ENCODE assay signal across 8 cellular contexts in genomic region chr16:67109407-67110135, GRCh38. TPM values are rescaled to one million over a fixed set of nuclear protein-coding genes. Genes with fewer than 3 reads are reported as not detected.
DNase-seq lines count a peak whose midpoint lies in the region; ATAC-seq and TF ChIP-seq lines count a peak whose summit lies in the region.

Gene PHAF1 (plus strand): TSS chr16:67109941. CDS start chr16:67110176, 235 bp downstream.

- H3K27ac Mint-ChIP-seq in activated T-helper 17 cell treated with anti-CD3 and anti-CD28 coated beads, Interleukin-2, amount 50 U/mL, for 72 hours = peak within 1 kb of the TSS; percentile 88
- peak within 1 kb of the TSS; percentile 81 to 95 (median 87) for H3K27ac Mint-ChIP-seq in naive thymus-derived CD4-positive, alpha-beta T cell
- peak within 1 kb of the TSS; percentile 84 for H3K27ac Mint-ChIP-seq in stimulated activated memory B cell treated with anti-CD40 and anti-IgM and Interleukin-4, amounts not matched to agents 10 μg/mL and 1 μg/mL and 100 μg/mL, for 72 hours

- H3K27ac ChIP-seq in DOHH2 (ENCODE audit: low read depth, low read length) = peak within 1 kb of the TSS; percentile 10
- peak within 1 kb of the TSS; percentile 63 for H3K27ac ChIP-seq in GM23248
- H3K27ac ChIP-seq in fibroblast of lung (ENCODE audit: insufficient read depth, low read length) = peak within 1 kb of the TSS; percentile 65
- peak within 1 kb of the TSS; percentile 78 for H3K27ac ChIP-seq in naive thymus-derived CD4-positive, alpha-beta T cell (ENCODE audit: low read depth, low read length)

- POLR2A ChIA-PET in naive thymus-derived CD4-positive, alpha-beta T cell (lab: Charles Lee) = interaction anchor here (0.6 to 1.0 kb wide), 3 partner anchors 46 to 81 kb away, joined by 3 read pairs; partner anchors contain the start of gene HSF4

- CTCF ChIA-PET in naive thymus-derived CD4-positive, alpha-beta T cell (lab: Charles Lee) = interaction anchor here (1.1 kb wide), 1 partner anchor 131 kb away, joined by 3 read pairs; no protein-coding TSS in a partner anchor

- 1 to 2% methylated on average over 54 to 62 of the region's 63 CpGs for WGBS in GM23248 (ENCODE audit: low coverage in 1 of 2, low lambda C conversion rate in 2 of 2, missing lambda C conversion rate in 2 of 2), 2 experiments

- no peaks in the 10 kb centered on the region for H3K27me3 ChIP-seq in DOHH2 (ENCODE audit: control insufficient read depth, low read length)
- H3K27me3 ChIP-seq in GM23248 (replicated peaks; ENCODE audit: insufficient read depth) = no peaks in the 10 kb centered on the region
- no peaks in the 10 kb centered on the region for H3K27me3 ChIP-seq in fibroblast of lung (ENCODE audit: control insufficient read depth, insufficient read depth, low read length)
- H3K27me3 ChIP-seq in naive thymus-derived CD4-positive, alpha-beta T cell (ENCODE audit: control insufficient read depth in 2 of 2, insufficient read depth in 2 of 2, low read length in 2 of 2) = no peaks in the 10 kb centered on the region

- peak within 1 kb of the TSS; percentile 94 for H3K4me3 Mint-ChIP-seq in activated T-helper 17 cell treated with anti-CD3 and anti-CD28 coated beads, Interleukin-2, amount 50 U/mL, for 72 hours
- peak within 1 kb of the TSS; percentile 91 to 96 (median 94) for H3K4me3 Mint-ChIP-seq in naive thymus-derived CD4-positive, alpha-beta T cell
- peak within 1 kb of the TSS; percentile 86 for H3K4me3 Mint-ChIP-seq in stimulated activated memory B cell treated with anti-CD40 and anti-IgM and Interleukin-4, amounts not matched to agents 10 μg/mL and 1 μg/mL and 100 μg/mL, for 72 hours

- no peaks in the 10 kb centered on the region; the same call in 1 of the 2 replicates for H4K20me1 ChIP-seq in DOHH2 (ENCODE audit: control insufficient read depth, insufficient read depth, low read depth, low read length)
- no peaks in the 10 kb centered on the region for H4K20me1 ChIP-seq in GM23248 (ENCODE audit: insufficient read depth)
- H4K20me1 ChIP-seq in fibroblast of lung (ENCODE audit: control insufficient read depth, extremely low read depth, insufficient read depth, low read length) = no peaks in the 10 kb centered on the region

- H3K9me3 ChIP-seq in DOHH2 (ENCODE audit: control insufficient read depth, insufficient read depth, low read length) = no peaks in the 10 kb centered on the region
- H3K9me3 ChIP-seq in GM23248 (ENCODE audit: low read depth) = no peaks in the 10 kb centered on the region
- no peaks in the 10 kb centered on the region for H3K9me3 ChIP-seq in fibroblast of lung (ENCODE audit: control insufficient read depth, insufficient read depth, low read depth, low read length)
- no peaks in the 10 kb centered on the region for H3K9me3 ChIP-seq in naive thymus-derived CD4-positive, alpha-beta T cell (ENCODE audit: control insufficient read depth in 2 of 3, low read length in 3 of 3)

- TF ChIP-seq CTCF in DOHH2 (IDR thresholded peaks at IDR 0.05; ENCODE audit: low read depth, low read length, poor library complexity, severe bottlenecking) (no peak), fibroblast of lung (conservative IDR thresholded peaks at IDR 0.05 in 1 of 2, IDR thresholded peaks at IDR 0.05 in 1 of 2; ENCODE audit: low read depth in 1 of 2, low read length in 2 of 2) (no peak)

- no peaks in the 10 kb centered on the region for H3K27me3 Mint-ChIP-seq in activated T-helper 17 cell treated with anti-CD3 and anti-CD28 coated beads, Interleukin-2, amount 50 U/mL, for 72 hours
- no peaks in the 10 kb centered on the region for H3K27me3 Mint-ChIP-seq in naive thymus-derived CD4-positive, alpha-beta T cell
- no peaks in the 10 kb centered on the region for H3K27me3 Mint-ChIP-seq in stimulated activated memory B cell treated with anti-CD40 and anti-IgM and Interleukin-4, amounts not matched to agents 10 μg/mL and 1 μg/mL and 100 μg/mL, for 72 hours

- peaks cover 19% of the 10 kb centered on the region for H3K36me3 Mint-ChIP-seq in activated T-helper 17 cell treated with anti-CD3 and anti-CD28 coated beads, Interleukin-2, amount 50 U/mL, for 72 hours (ENCODE audit: low read depth)
- H3K36me3 Mint-ChIP-seq in naive thymus-derived CD4-positive, alpha-beta T cell = peaks cover 0 to 4% (median 0%) of the 10 kb centered on the region in 5 donors
- H3K36me3 Mint-ChIP-seq in stimulated activated memory B cell treated with anti-CD40 and anti-IgM and Interleukin-4, amounts not matched to agents 10 μg/mL and 1 μg/mL and 100 μg/mL, for 72 hours = peaks cover 7% of the 10 kb centered on the region

- H3K4me2 ChIP-seq in DOHH2 (ENCODE audit: low read length) (peak within 1 kb of the TSS; percentile 72), GM23248 (ENCODE audit: unreplicated experiment) (peak within 1 kb of the TSS; percentile 85), fibroblast of lung (ENCODE audit: extremely low read depth, insufficient read depth, low read length) (peak within 1 kb of the TSS; percentile 93)

- H3K79me2 ChIP-seq in DOHH2 (ENCODE audit: control insufficient read depth, low read length) (peaks cover 42% of the 10 kb centered on the region), GM23248 (ENCODE audit: insufficient read depth) (peaks cover 47% of the 10 kb centered on the region), fibroblast of lung (ENCODE audit: control insufficient read depth, insufficient read depth, low read length) (peaks cover 36% of the 10 kb centered on the region)

- H3K4me3 ChIP-seq in DOHH2 (ENCODE audit: low read length) (peak within 1 kb of the TSS; percentile 90), GM23248 (peak within 1 kb of the TSS; percentile 92), fibroblast of lung (replicated peaks in 1 of 4; ENCODE audit: control extremely low read depth in 1 of 4, insufficient read depth in 1 of 4, low read depth in 3 of 4, low read length in 4 of 4) (peak within 1 kb of the TSS; percentile 76 to 99 (median 93))
- peak within 1 kb of the TSS; percentile 91 for H3K4me3 ChIP-seq in naive thymus-derived CD4-positive, alpha-beta T cell (ENCODE audit: low read length)

- in situ Hi-C loops in GM23248 (cut with MboI) = no loop called here

- H2AFZ ChIP-seq in GM23248 = peak within 1 kb of the TSS; percentile 91
- peak within 1 kb of the TSS; percentile 96 for H2AFZ ChIP-seq in fibroblast of lung (ENCODE audit: low read length)

- intact Hi-C loops in naive thymus-derived CD4-positive, alpha-beta T cell (cut with micrococcal nuclease) = loop anchor here (1.0 to 2.0 kb wide), 12 partner anchors 41 to 175 kb away; partner anchors contain the start of genes B3GNT9 (in 1 of the 2), CBFB (in 1 of the 2), CIAO2B (in 1 of the 2) and FBXL8 (in 1 of the 2)

- H3K4me1 Mint-ChIP-seq in activated T-helper 17 cell treated with anti-CD3 and anti-CD28 coated beads, Interleukin-2, amount 50 U/mL, for 72 hours = peaks cover 3% of the 10 kb centered on the region
- H3K4me1 Mint-ChIP-seq in naive thymus-derived CD4-positive, alpha-beta T cell = peaks cover 19 to 43% (median 31%) of the 10 kb centered on the region in 7 donors
- H3K4me1 Mint-ChIP-seq in stimulated activated memory B cell treated with anti-CD40 and anti-IgM and Interleukin-4, amounts not matched to agents 10 μg/mL and 1 μg/mL and 100 μg/mL, for 72 hours = peaks cover 50% of the 10 kb centered on the region

- peak within 1 kb of the TSS; percentile 79 for H3K9ac ChIP-seq in GM23248
- H3K9ac ChIP-seq in fibroblast of lung (ENCODE audit: insufficient read depth, low read length) = peak within 1 kb of the TSS; percentile 67

- ATAC-seq in activated T-helper 17 cell treated with anti-CD3 and anti-CD28 coated beads, Interleukin-2, amount 50 U/mL, for 72 hours (replicated peaks) = peak; percentile 94
- ATAC-seq in naive thymus-derived CD4-positive, alpha-beta T cell = peak; percentile 95
- ATAC-seq in stimulated activated memory B cell treated with anti-CD40 and anti-IgM and Interleukin-4, amounts not matched to agents 10 μg/mL and 1 μg/mL and 100 μg/mL, for 72 hours = peak; percentile 95

- H3K9me3 Mint-ChIP-seq in activated T-helper 17 cell treated with anti-CD3 and anti-CD28 coated beads, Interleukin-2, amount 50 U/mL, for 72 hours = no peaks in the 10 kb centered on the region
- H3K9me3 Mint-ChIP-seq in naive thymus-derived CD4-positive, alpha-beta T cell = peaks cover 0 to 2% (median 0%) of the 10 kb centered on the region in 11 donors
- H3K9me3 Mint-ChIP-seq in stimulated activated memory B cell treated with anti-CD40 and anti-IgM and Interleukin-4, amounts not matched to agents 10 μg/mL and 1 μg/mL and 100 μg/mL, for 72 hours = no peaks in the 10 kb centered on the region

- H3K36me3 ChIP-seq in DOHH2 (ENCODE audit: control insufficient read depth, low read length) (no peaks in the 10 kb centered on the region), GM23248 (ENCODE audit: low read depth) (no peaks in the 10 kb centered on the region), fibroblast of lung (ENCODE audit: control insufficient read depth, insufficient read depth, low read length) (no peaks in the 10 kb centered on the region)
- peaks cover 0 to 4% (median 0%) of the 10 kb centered on the region in 3 experiments for H3K36me3 ChIP-seq in naive thymus-derived CD4-positive, alpha-beta T cell (ENCODE audit: control insufficient read depth in 2 of 3, insufficient read depth in 3 of 3, low read length in 3 of 3)

- H3K9me2 ChIP-seq in DOHH2 (replicated peaks; ENCODE audit: control insufficient read depth, low read length) (no peaks in the 10 kb centered on the region), GM23248 (ENCODE audit: insufficient read depth) (no peaks in the 10 kb centered on the region)

- peaks cover 11% of the 10 kb centered on the region; the same call in 1 of the 2 replicates for H3F3A ChIP-seq in DOHH2 (ENCODE audit: control insufficient read depth, insufficient read depth)
- peaks cover 24% of the 10 kb centered on the region for H3F3A ChIP-seq in GM23248 (ENCODE audit: insufficient read depth)

- H3K4me1 ChIP-seq in DOHH2 (ENCODE audit: control insufficient read depth, low read length) (peaks cover 19% of the 10 kb centered on the region), GM23248 (ENCODE audit: insufficient read depth) (peaks cover 15% of the 10 kb centered on the region), fibroblast of lung (ENCODE audit: control insufficient read depth, extremely low read depth, insufficient read depth, low read length) (peaks cover 12% of the 10 kb centered on the region)
- H3K4me1 ChIP-seq in naive thymus-derived CD4-positive, alpha-beta T cell (ENCODE audit: control insufficient read depth in 2 of 2, insufficient read depth in 2 of 2, low read length in 2 of 2) = peaks cover 9 to 11% of the 10 kb centered on the region in 2 donors

- DNase-seq in GM23248 (peak; percentile 95), LHCN-M2 (ENCODE audit: low read depth) (peak; percentile 80), RPMI8226 (peak; percentile 96), fibroblast of lung (ENCODE audit: low read depth in 2 of 2) (peak; percentile 85 to 89)
- peak; percentile 93 to 99 (median 97) for DNase-seq in naive thymus-derived CD4-positive, alpha-beta T cell

RNA-seq across cellular contexts. Expression of gene PHAF1, which starts in this region (rescaled TPM):
- 22.3 and 24.4 TPM in 2 replicates for total RNA-seq in GM23248 (2014; rRNA removed; shearing (Covaris generic))
- polyA plus RNA-seq in GM23248 (2016; fragmentation: Nextera tagmentation; extraction: Ambion mirVana) (14.3 and 15.2 TPM in 2 replicates), fibroblast of lung (21.5 and 23.0 TPM in 2 replicates)
- total RNA-seq in LHCN-M2 (2014; rRNA removed) (16.1 and 24.3 TPM in 2 replicates), fibroblast of lung (15.2 and 18.3 TPM in 2 replicates)
- 11.0 TPM for polyA plus RNA-seq in LHCN-M2 (2012)
- 10 to 100 TPM; 14.8 to 18.0 TPM for total RNA-seq in activated T-helper 17 cell treated with anti-CD3 and anti-CD28 coated beads, Interleukin-2, amount 50 U/mL, for 72 hours
- 10.4 and 12.9 TPM in 2 replicates for polyA plus RNA-seq in fibroblast of lung (2012)
- polyA minus RNA-seq in fibroblast of lung (ENCODE audit: low replicate concordance) = 26.2 and 46.4 TPM in 2 replicates
- 10 to 100 TPM; 17.8 to 29.6 (median 21.2) TPM for total RNA-seq in naive thymus-derived CD4-positive, alpha-beta T cell
- 10 to 100 TPM in 1 of 2 donors, 1 to 10 TPM in 1; 8.9 to 21.4 TPM for polyA plus RNA-seq in naive thymus-derived CD4-positive, alpha-beta T cell

Comparison
In these comparisons a context has a peak if more than half of its experiments do, and no peak if none do; other contexts are left out.
1. Peak in every context shown above with its lines: DNase-seq, ATAC-seq, H3K4me3 ChIP-seq and H3K27ac ChIP-seq.
2. H3K27ac ChIP-seq: peak in every context shown above with its lines; median percentile 78 in naive thymus-derived CD4-positive, alpha-beta T cell; 65 in fibroblast of lung; 63 in GM23248; 10 in DOHH2.